Comparison of ENCODE assay signal across 20 cellular contexts in the genomic region with DNA sequence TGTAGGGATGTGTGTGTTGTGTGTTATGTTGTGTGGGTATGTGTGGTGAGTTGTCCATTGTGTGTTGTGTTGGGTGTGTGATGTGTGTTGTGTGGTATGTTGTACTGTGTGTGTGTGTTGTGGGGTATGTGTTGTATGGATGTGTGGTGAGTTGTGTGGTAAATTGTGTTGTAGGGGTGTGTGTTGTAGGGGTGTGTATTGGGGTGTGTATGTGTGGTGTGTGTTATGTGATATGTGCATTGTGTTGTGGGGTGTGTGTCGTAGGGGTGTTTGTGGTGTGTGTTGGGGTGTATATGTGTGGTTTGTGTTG.
DNase-seq lines count a peak whose midpoint lies in the region; ATAC-seq, FAIRE-seq and TF ChIP-seq lines count a peak whose summit lies in the region.
"Had no signal": no experiment of that assay in that cellular context is flagged by ENCODE, and none has a peak within 500 bp of the region (broad histone marks: within the 10 kb centered on the region; RNA-seq: fewer than 3 reads in every experiment).

No MANE protein-coding gene starts in this region.

- TF ChIP-seq POLR2A in A549 (IDR thresholded peaks at IDR 0.05; ENCODE audit: low read length): no peak

- H3K23ac ChIP-seq in mesendoderm (ENCODE audit: low read length): no peak overlapping the region

- no peak for TF ChIP-seq CTCF in A549 (IDR thresholded peaks at IDR 0.05)
- no peak for TF ChIP-seq CTCF in GM23338 (conservative IDR thresholded peaks at IDR 0.05; ENCODE audit: low read depth in 2 of 2)

- H2AK5ac ChIP-seq in mesendoderm (ENCODE audit: low read length): peak overlapping the region; percentile 97

- ATAC-seq in A549 (no peak), GM23338 (no peak)

- no peak overlapping the region for H3K4me3 ChIP-seq in A549
- no peak overlapping the region for H3K4me3 ChIP-seq in GM23338
- H3K4me3 ChIP-seq in SJSA1: peak overlapping the region; percentile 8
- no peak overlapping the region for H3K4me3 ChIP-seq in mesendoderm (ENCODE audit: low read length)
- H3K4me3 ChIP-seq: ascending aorta, cardiac muscle cell, colonic mucosa, GM12878, testis had no signal

- H3K27ac ChIP-seq in A549: peak overlapping the region; percentile 61 to 71; a peak in 5 of 6 replicates
- no peak overlapping the region for H3K27ac ChIP-seq in GM23338 (ENCODE audit: low read depth)
- H3K27ac ChIP-seq in SJSA1: peak overlapping the region; percentile 77
- H3K27ac ChIP-seq in mesendoderm (ENCODE audit: low read depth, low read length): no peak overlapping the region
- H3K27ac ChIP-seq: ascending aorta, cardiac muscle cell, colonic mucosa, epithelial cell of prostate, testis, VCaP had no signal

- WGBS in A549 (ENCODE audit: missing lambda C conversion rate): 81% methylated on average over 1 of the region's 1 CpG
- 100% methylated on average over 1 of the region's 1 CpG for WGBS in mesendoderm (ENCODE audit: extremely low coverage, insufficient coverage, low lambda C conversion rate)

- H3K27me3 Mint-ChIP-seq in GM23338 (ENCODE audit: insufficient read depth, low read depth, poor library complexity): peaks cover 16% of the 10 kb centered on the region
- H3K27me3 Mint-ChIP-seq in T-helper 2 cell treated with Interferon-gamma antibody and Interleukin-4, amounts not matched to agents 5 μg/mL and 100 μg/mL, for 36 hours (ENCODE audit: low read depth): no peaks in the 10 kb centered on the region
- H3K27me3 Mint-ChIP-seq: activated CD4-positive, alpha-beta T cell treated with anti-CD3 and anti-CD28 coated beads, Interleukin-2, amount 10 ng/mL, durations not matched to agents 7 days and 5 days had no signal

- no peak for TF ChIP-seq RAD21 in A549 (conservative IDR thresholded peaks at IDR 0.05 in 1 of 2, IDR thresholded peaks at IDR 0.05 in 1 of 2)

- H2AFZ ChIP-seq in GM23338: no peak overlapping the region

- H3K27ac Mint-ChIP-seq in GM23338: peak overlapping the region; percentile 2; the same call in 1 of the 2 replicates
- H3K27ac Mint-ChIP-seq in T-helper 2 cell treated with Interferon-gamma antibody and Interleukin-4, amounts not matched to agents 5 μg/mL and 100 μg/mL, for 36 hours: no peak overlapping the region
- H3K27ac Mint-ChIP-seq: activated CD4-positive, alpha-beta T cell treated with anti-CD3 and anti-CD28 coated beads, Interleukin-2, amount 10 ng/mL, durations not matched to agents 7 days and 5 days; activated naive CD8-positive, alpha-beta T cell; B cell had no signal

- H2BK15ac ChIP-seq in mesendoderm (replicated peaks; ENCODE audit: low read depth): no peak overlapping the region

- no peak for DNase-seq in A549 (ENCODE audit: low read depth in 1 of 2, low spot score in 1 of 2)
- DNase-seq in GM23338 (ENCODE audit: low spot score): no peak
- DNase-seq in SJSA1 (ENCODE audit: low read depth in 1 of 2, low spot score in 2 of 2): peak in 1 of 2 experiments; percentile 20
- no peak for DNase-seq in mesendoderm
- no peak for DNase-seq in T-helper 2 cell treated with Interferon-gamma antibody and Interleukin-4, amounts not matched to agents 5 μg/mL and 100 μg/mL, for 36 hours (ENCODE audit: low spot score)
- no peak for DNase-seq in NCI-H1930 (lab: John Stamatoyannopoulos, UW)
- DNase-seq in NCI-H446 (lab: John Stamatoyannopoulos, UW): no peak
- DNase-seq: NCI-H187 treated with DMSO at 0.1 percent for 48 hours had no signal

- H3K9ac ChIP-seq in mesendoderm (ENCODE audit: low read length): no peak overlapping the region

- H3K4me2 ChIP-seq in A549 (peak overlapping the region; percentile 55; the same call in 2 of the 3 replicates), GM23338 (no peak overlapping the region), mesendoderm (ENCODE audit: low read length) (no peak overlapping the region)

- peak overlapping the region; percentile 81 for H2BK5ac ChIP-seq in mesendoderm (ENCODE audit: low read length)

- no peak for TF ChIP-seq EP300 in A549 (IDR thresholded peaks at IDR 0.05)

- CTCF ChIA-PET in A549 (lab: Yijun Ruan, JAX): interaction anchor here (0.7 to 6.0 kb wide), 40 partner anchors 8 to 713 kb away, joined by 3 to 212 read pairs (median 8); no protein-coding TSS in a partner anchor

- H3K9me3 ChIP-seq in A549 (no peaks in the 10 kb centered on the region), SJSA1 (replicated peaks) (0 out of 2 replicates have a peak, but pooled peaks cover 3% of the 10 kb centered on the region)
- H3K9me3 ChIP-seq: ascending aorta, colonic mucosa, testis had no signal

- no peak for FAIRE-seq in A549 (lab: Jason Lieb, UNC)

- H3K79me1 ChIP-seq in mesendoderm (ENCODE audit: low read length): peaks cover 2% of the 10 kb centered on the region

- H3K4me3 Mint-ChIP-seq in GM23338: no peak overlapping the region; the same call in 2 of the 3 replicates
- no peak overlapping the region for H3K4me3 Mint-ChIP-seq in T-helper 2 cell treated with Interferon-gamma antibody and Interleukin-4, amounts not matched to agents 5 μg/mL and 100 μg/mL, for 36 hours
- H3K4me3 Mint-ChIP-seq: activated CD4-positive, alpha-beta T cell treated with anti-CD3 and anti-CD28 coated beads, Interleukin-2, amount 10 ng/mL, durations not matched to agents 7 days and 5 days; activated naive CD8-positive, alpha-beta T cell; B cell; CD4-positive, alpha-beta memory T cell; neural crest cell had no signal

- no peaks in the 10 kb centered on the region for H3K9me2 ChIP-seq in GM23338 (ENCODE audit: insufficient read depth)

- H3K4me1 ChIP-seq in A549 (peaks cover 15% of the 10 kb centered on the region), GM23338 (ENCODE audit: insufficient read depth) (peaks cover 47% of the 10 kb centered on the region), SJSA1 (replicated peaks) (peaks cover 26% of the 10 kb centered on the region), mesendoderm (ENCODE audit: control insufficient read depth, low read depth, low read length) (peaks cover 8% of the 10 kb centered on the region)
- H3K4me1 ChIP-seq: ascending aorta, colonic mucosa, testis had no signal

- no peak overlapping the region for H3K18ac ChIP-seq in mesendoderm (ENCODE audit: low read length)

- no peak overlapping the region for H4K5ac ChIP-seq in mesendoderm (ENCODE audit: low read length)

- no peak overlapping the region for H2BK120ac ChIP-seq in mesendoderm (ENCODE audit: low read depth, low read length)

- no peaks in the 10 kb centered on the region for H3K36me3 ChIP-seq in GM23338 (ENCODE audit: insufficient read depth)
- no peaks in the 10 kb centered on the region for H3K36me3 ChIP-seq in SJSA1
- H3K36me3 ChIP-seq in mesendoderm (ENCODE audit: control insufficient read depth, insufficient read depth, low read length): no peaks in the 10 kb centered on the region
- H3K36me3 ChIP-seq: ascending aorta, cardiac muscle cell, colonic mucosa had no signal

- H3K79me2 ChIP-seq in GM23338 (replicated peaks; ENCODE audit: insufficient read depth) (no peaks in the 10 kb centered on the region; the same call in 1 of the 2 replicates), mesendoderm (ENCODE audit: control insufficient read depth, insufficient read depth, low read length) (peaks cover 4% of the 10 kb centered on the region)

- H4K8ac ChIP-seq in mesendoderm (ENCODE audit: low read depth, low read length): no peak overlapping the region

- peak overlapping the region; percentile 78 for H3K56ac ChIP-seq in mesendoderm (ENCODE audit: low read length)

- H3K27me3 ChIP-seq in GM23338 (ENCODE audit: insufficient read depth) (no peaks in the 10 kb centered on the region), SJSA1 (replicated peaks) (no peaks in the 10 kb centered on the region), mesendoderm (ENCODE audit: insufficient read depth, low read length, poor library complexity) (no peaks in the 10 kb centered on the region)
- H3K27me3 ChIP-seq: ascending aorta, cardiac muscle cell, colonic mucosa, testis had no signal

- no peak overlapping the region for H3K4ac ChIP-seq in mesendoderm (ENCODE audit: low read depth, low read length)

- no peaks in the 10 kb centered on the region for H4K20me1 ChIP-seq in GM23338 (replicated peaks; ENCODE audit: insufficient read depth)

- 0 out of 3 replicates have a peak, but pooled peaks cover 2% of the 10 kb centered on the region for H3K36me3 Mint-ChIP-seq in GM23338 (ENCODE audit: low read depth)
- no peaks in the 10 kb centered on the region for H3K36me3 Mint-ChIP-seq in T-helper 2 cell treated with Interferon-gamma antibody and Interleukin-4, amounts not matched to agents 5 μg/mL and 100 μg/mL, for 36 hours (ENCODE audit: low read depth)
- H3K36me3 Mint-ChIP-seq: activated naive CD8-positive, alpha-beta T cell; CD4-positive, alpha-beta memory T cell had no signal

- H3K9me3 Mint-ChIP-seq in GM23338: no peaks in the 10 kb centered on the region; the same call in 1 of the 3 replicates
- no peaks in the 10 kb centered on the region for H3K9me3 Mint-ChIP-seq in T-helper 2 cell treated with Interferon-gamma antibody and Interleukin-4, amounts not matched to agents 5 μg/mL and 100 μg/mL, for 36 hours
- H3K9me3 Mint-ChIP-seq: CD4-positive, alpha-beta memory T cell; neural crest cell had no signal

- POLR2A ChIA-PET in A549 (lab: Yijun Ruan, JAX): interaction anchor here (0.6 kb wide), 1 partner anchor 329 kb away, joined by 3 read pairs; no protein-coding TSS in a partner anchor

- H3K4me1 Mint-ChIP-seq in GM23338: peaks cover 48% of the 10 kb centered on the region
- no peaks in the 10 kb centered on the region for H3K4me1 Mint-ChIP-seq in T-helper 2 cell treated with Interferon-gamma antibody and Interleukin-4, amounts not matched to agents 5 μg/mL and 100 μg/mL, for 36 hours (ENCODE audit: low read depth)
- H3K4me1 Mint-ChIP-seq: activated CD4-positive, alpha-beta T cell treated with anti-CD3 and anti-CD28 coated beads, Interleukin-2, amount 10 ng/mL, durations not matched to agents 7 days and 5 days; B cell; neural crest cell had no signal

- peaks cover 23% of the 10 kb centered on the region; the same call in 1 of the 2 replicates for H3F3A ChIP-seq in GM23338 (replicated peaks; ENCODE audit: low read depth)

Comparison
In these comparisons a context has a peak if more than half of its experiments do, and no peak if none do; other contexts are left out.
1. H3K27ac ChIP-seq: peak in A549 (2 of 2) and SJSA1 (single experiment); none in GM23338 (single experiment) and mesendoderm (single experiment).